In genomic region chr2:134623796-134624195, GRCh38 we compare ENCODE assay signal across 9 cellular contexts.
DNase-seq lines count a peak whose midpoint lies in the region; ATAC-seq and TF ChIP-seq lines count a peak whose summit lies in the region.
"Had no signal": no experiment of that assay in that cellular context is flagged by ENCODE, and none has a peak within 500 bp of the region (broad histone marks: within the 10 kb centered on the region; RNA-seq: fewer than 3 reads in every experiment).

No MANE protein-coding gene starts in this region.

- no TSS peak for BruUV-seq in MCF 10A (replicated peaks; lab: Mats Ljungman, UMichigan)

- H3K27ac Mint-ChIP-seq in activated T-helper 2 cell treated with anti-CD3 and anti-CD28 coated beads, Interferon-gamma antibody, Interleukin-2, Interleukin-4, amounts not matched to agents 10 μg/mL and 5 μg/mL and 100 μg/mL, durations not matched to agents 14 hours and 24 hours and 36 hours, result no peak overlapping the region
- H3K27ac Mint-ChIP-seq in MCF 10A (ENCODE audit: low read depth, unreplicated experiment), result no peak overlapping the region
- H3K27ac Mint-ChIP-seq: activated naive CD4-positive, alpha-beta T cell treated with anti-CD3 and anti-CD28 coated beads, Interleukin-2, amount 50 U/mL, for 24 hours; mesothelial cell of epicardium had no signal

- intact Hi-C loops in activated T-helper 2 cell treated with anti-CD3 and anti-CD28 coated beads, Interferon-gamma antibody, Interleukin-2, Interleukin-4, amounts not matched to agents 10 μg/mL and 5 μg/mL and 100 μg/mL, durations not matched to agents 14 hours and 24 hours and 36 hours (cut with micrococcal nuclease), result loop anchor here (5.0 kb wide), 3 partner anchors 44 to 606 kb away; no protein-coding TSS in a partner anchor
- intact Hi-C loops in MCF 10A (cut with micrococcal nuclease), result no loop called here

- POLR2A ChIA-PET in MCF 10A (lab: Yijun Ruan, JAX), result no interaction called here

- H3K27me3 Mint-ChIP-seq in activated T-helper 2 cell treated with anti-CD3 and anti-CD28 coated beads, Interferon-gamma antibody, Interleukin-2, Interleukin-4, amounts not matched to agents 10 μg/mL and 5 μg/mL and 100 μg/mL, durations not matched to agents 14 hours and 24 hours and 36 hours (ENCODE audit: low read depth), result peaks cover 5% of the 10 kb centered on the region
- H3K27me3 Mint-ChIP-seq in MCF 10A (ENCODE audit: insufficient read depth, unreplicated experiment), result no peaks in the 10 kb centered on the region

- ATAC-seq in GM18868 (IDR thresholded peaks at IDR 0.05; ENCODE audit: unreplicated experiment), result peak; percentile 96
- peak; percentile 89 for ATAC-seq in GM21526 (IDR thresholded peaks at IDR 0.05; ENCODE audit: low FRiP score, unreplicated experiment)
- peak; percentile 99 for ATAC-seq in HG03378 (IDR thresholded peaks at IDR 0.05; ENCODE audit: unreplicated experiment)

- TF ChIP-seq CTCF in MCF 10A (IDR thresholded peaks at IDR 0.05; ENCODE audit: unreplicated experiment), result no peak

- peak; percentile 11 for DNase-seq in activated T-helper 2 cell treated with anti-CD3 and anti-CD28 coated beads, Interferon-gamma antibody, Interleukin-2, Interleukin-4, amounts not matched to agents 10 μg/mL and 5 μg/mL and 100 μg/mL, durations not matched to agents 14 hours and 24 hours and 36 hours (ENCODE audit: low spot score)
- no peak for DNase-seq in MCF 10A (ENCODE audit: unreplicated experiment)
- DNase-seq in iPS-NIHi7 (ENCODE audit: extremely low spot score), result no peak
- no peak for DNase-seq in erythroblast (lab: John Stamatoyannopoulos, UW)

- H3K36me3 Mint-ChIP-seq in activated T-helper 2 cell treated with anti-CD3 and anti-CD28 coated beads, Interferon-gamma antibody, Interleukin-2, Interleukin-4, amounts not matched to agents 10 μg/mL and 5 μg/mL and 100 μg/mL, durations not matched to agents 14 hours and 24 hours and 36 hours (ENCODE audit: low read depth), result no peaks in the 10 kb centered on the region
- H3K36me3 Mint-ChIP-seq in MCF 10A (ENCODE audit: insufficient read depth, unreplicated experiment), result no peaks in the 10 kb centered on the region
- H3K36me3 Mint-ChIP-seq: activated naive CD4-positive, alpha-beta T cell treated with anti-CD3 and anti-CD28 coated beads, Interleukin-2, amount 50 U/mL, for 24 hours; mesothelial cell of epicardium had no signal

- no peak for TF ChIP-seq POLR2A in erythroblast (IDR thresholded peaks at IDR 0.05; ENCODE audit: low read length)

- CTCF ChIA-PET in MCF 10A (lab: Yijun Ruan, JAX), result no interaction called here

- no peak overlapping the region for H3K4me3 Mint-ChIP-seq in activated T-helper 2 cell treated with anti-CD3 and anti-CD28 coated beads, Interferon-gamma antibody, Interleukin-2, Interleukin-4, amounts not matched to agents 10 μg/mL and 5 μg/mL and 100 μg/mL, durations not matched to agents 14 hours and 24 hours and 36 hours (ENCODE audit: low read depth)
- H3K4me3 Mint-ChIP-seq in MCF 10A (ENCODE audit: unreplicated experiment), result no peak overlapping the region
- H3K4me3 Mint-ChIP-seq: activated naive CD4-positive, alpha-beta T cell treated with anti-CD3 and anti-CD28 coated beads, Interleukin-2, amount 50 U/mL, for 24 hours; mesothelial cell of epicardium had no signal

- peaks cover 9% of the 10 kb centered on the region for H3K9me3 Mint-ChIP-seq in activated T-helper 2 cell treated with anti-CD3 and anti-CD28 coated beads, Interferon-gamma antibody, Interleukin-2, Interleukin-4, amounts not matched to agents 10 μg/mL and 5 μg/mL and 100 μg/mL, durations not matched to agents 14 hours and 24 hours and 36 hours
- H3K9me3 Mint-ChIP-seq in MCF 10A (ENCODE audit: unreplicated experiment), result peaks cover 3% of the 10 kb centered on the region

- peaks cover 13% of the 10 kb centered on the region for H3K4me1 Mint-ChIP-seq in activated T-helper 2 cell treated with anti-CD3 and anti-CD28 coated beads, Interferon-gamma antibody, Interleukin-2, Interleukin-4, amounts not matched to agents 10 μg/mL and 5 μg/mL and 100 μg/mL, durations not matched to agents 14 hours and 24 hours and 36 hours (ENCODE audit: low read depth)
- no peaks in the 10 kb centered on the region for H3K4me1 Mint-ChIP-seq in MCF 10A (ENCODE audit: insufficient read depth, unreplicated experiment)
- H3K4me1 Mint-ChIP-seq: activated naive CD4-positive, alpha-beta T cell treated with anti-CD3 and anti-CD28 coated beads, Interleukin-2, amount 50 U/mL, for 24 hours; mesothelial cell of epicardium had no signal
